In genomic region chr4:25029479-25030282, GRCh38 we compare ENCODE assay signal across 9 cellular contexts. TPM values are rescaled to one million over a fixed set of nuclear protein-coding genes. Genes with fewer than 3 reads are reported as not detected.
DNase-seq lines count a peak whose midpoint lies in the region; ATAC-seq and TF ChIP-seq lines count a peak whose summit lies in the region.
"Had no signal": no experiment of that assay in that cellular context is flagged by ENCODE, and none has a peak within 500 bp of the region (broad histone marks: within the 10 kb centered on the region; RNA-seq: fewer than 3 reads in every experiment).

No MANE protein-coding gene starts in this region.

- no peaks in the 10 kb centered on the region for H3K36me3 ChIP-seq in iPS-15b (ENCODE audit: control insufficient read depth, insufficient read depth, low read length)
- H3K36me3 ChIP-seq in sigmoid colon: peaks cover 0 to 3% (median 0%) of the 10 kb centered on the region in 4 donors

- TF ChIP-seq EP300 in sigmoid colon (IDR thresholded peaks at IDR 0.05): no peak

- peaks cover 39% of the 10 kb centered on the region for H3K27me3 ChIP-seq in iPS-15b (ENCODE audit: control insufficient read depth, insufficient read depth, low read length)
- H3K27me3 ChIP-seq in sigmoid colon: no peaks in the 10 kb centered on the region

- no peaks in the 10 kb centered on the region for H3K9me3 ChIP-seq in iPS-15b (ENCODE audit: control insufficient read depth, insufficient read depth, low read length)
- no peaks in the 10 kb centered on the region for H3K9me3 ChIP-seq in sigmoid colon

- DNase-seq in DMS79 (lab: John Stamatoyannopoulos, UW) (peak; percentile 43), NCI-H69 (lab: John Stamatoyannopoulos, UW) (peak; percentile 45), sigmoid colon (no peak), GOT3 (lab: John Stamatoyannopoulos, UW) (no peak), NCI-H1092 treated with DMSO at 0.1 percent for 48 hours (lab: John Stamatoyannopoulos, UW) (no peak)
- DNase-seq: T-helper 9 cell had no signal

- ATAC-seq in GM21723 (IDR thresholded peaks at IDR 0.05; ENCODE audit: unreplicated experiment) (no peak), HG02642 (IDR thresholded peaks at IDR 0.05; ENCODE audit: poor library complexity, unreplicated experiment) (no peak)

- no peak for TF ChIP-seq POLR2A in sigmoid colon (IDR thresholded peaks at IDR 0.05)

- H3K4me1 ChIP-seq in iPS-15b (ENCODE audit: control insufficient read depth, insufficient read depth, low read length) (peaks cover 3% of the 10 kb centered on the region), sigmoid colon (peaks cover 0 to 28% (median 16%) of the 10 kb centered on the region in 4 donors)

- 21 to 30% methylated on average over 20 of the region's 20 CpGs for WGBS in sigmoid colon, 2 donors

- TF ChIP-seq CTCF in sigmoid colon (IDR thresholded peaks at IDR 0.05): no peak

- H3K4me3 ChIP-seq in iPS-15b (ENCODE audit: low read depth, low read length) (peak overlapping the region; percentile 60), sigmoid colon (peak overlapping the region; percentile 20 to 68 (median 58))

- intact Hi-C loops in sigmoid colon (cut with DNase I): loop anchor here (5.0 kb wide), 3 partner anchors 47 to 133 kb away; partner anchors contain the start of gene SEPSECS

- peak overlapping the region; percentile 27 for H3K9ac ChIP-seq in iPS-15b (ENCODE audit: low read depth, low read length)

- peak overlapping the region in 2 of 4 donors; percentile 23 to 83 for H3K27ac ChIP-seq in sigmoid colon

RNA-seq across cellular contexts. Expression of gene LGI2, which starts 1.1 kb away (rescaled TPM):
- 1 to 10 TPM; 1.2 to 6.7 (median 3.5) TPM for total RNA-seq in sigmoid colon
- 1 to 10 TPM in 1 of 3 donors, under 1 TPM in 1, not detected in 1; 0.23 to 1.1 TPM for polyA plus RNA-seq in sigmoid colon

Comparison
In these comparisons a context has a peak if more than half of its experiments do, and no peak if none do; other contexts are left out.
1. DNase-seq: peak in DMS79 (single experiment) and NCI-H69 (single experiment); none in sigmoid colon (single experiment), GOT3 (single experiment) and NCI-H1092 treated with DMSO at 0.1 percent for 48 hours (single experiment).